7 cellular contexts compared by ENCODE assay signal in the genomic region with DNA sequence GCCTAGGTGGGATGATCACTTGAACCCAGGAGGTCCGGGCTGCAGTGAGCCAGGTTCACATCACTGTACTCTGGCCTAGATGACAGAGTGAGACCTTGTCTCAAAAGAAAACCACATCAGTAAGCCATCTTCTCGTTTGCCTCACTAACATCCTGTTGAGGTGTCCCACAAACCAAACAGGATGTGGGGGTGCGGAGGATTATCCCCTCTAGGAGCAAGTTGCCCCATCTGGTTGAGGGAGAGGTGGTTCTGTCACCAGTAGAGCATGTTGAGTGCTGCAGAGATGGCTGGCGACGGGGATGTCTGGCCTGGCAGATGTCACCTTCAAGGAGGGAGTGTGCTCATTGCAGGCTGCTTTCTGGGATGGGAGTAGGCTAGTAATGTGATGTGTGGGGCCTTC.
DNase-seq lines count a peak whose midpoint lies in the region; ATAC-seq and TF ChIP-seq lines count a peak whose summit lies in the region.

No MANE protein-coding gene starts in this region.

- intact Hi-C loops in activated CD4-positive, alpha-beta T cell treated with anti-CD3 and anti-CD28 coated beads, Interleukin-2, amount 10 ng/mL, durations not matched to agents 24 days and 14 days (cut with micrococcal nuclease) = loop anchor here (2.0 to 10.0 kb wide), 2 partner anchors 47 to 281 kb away; a partner anchor contains a TSS
- intact Hi-C loops in aorta (cut with DNase I) = no loop called here

- no peak overlapping the region for H3K27ac ChIP-seq in aorta (ENCODE audit: low read depth in 1 of 2, low read length in 2 of 2)

- no peak for TF ChIP-seq CTCF in fibroblast of villous mesenchyme (IDR thresholded peaks at IDR 0.05; ENCODE audit: insufficient read depth, low read depth, low read length)

- peak; percentile 92 for DNase-seq in activated CD4-positive, alpha-beta T cell treated with anti-CD3 and anti-CD28 coated beads, Interleukin-2, amount 10 ng/mL, durations not matched to agents 24 days and 14 days
- peak; percentile 23 for DNase-seq in fibroblast of villous mesenchyme (ENCODE audit: low read depth)
- DNase-seq in stimulated activated naive CD8-positive, alpha-beta T cell treated with anti-CD3 and anti-CD28 coated beads, Interleukin-15, amount 100 ng/mL, for 72 hours = peak; percentile 79 to 94
- DNase-seq in NCI-H2107 treated with DMSO at 0.1 percent for 48 hours (lab: John Stamatoyannopoulos, UW; ENCODE audit: unreplicated experiment) = no peak
- no peak for DNase-seq in aorta
- DNase-seq in HK-2 (ENCODE audit: unreplicated experiment) = no peak

- H3K4me1 ChIP-seq in aorta (ENCODE audit: control insufficient read depth in 1 of 2, insufficient read depth in 2 of 2, low read length in 2 of 2) = peaks cover 2 to 4% of the 10 kb centered on the region in 2 donors

- WGBS in aorta, 2 donors = 91% methylated on average over 5 of the region's 5 CpGs

- ATAC-seq in HG03378 (IDR thresholded peaks at IDR 0.05; ENCODE audit: unreplicated experiment) (peak; percentile 55), aorta (ENCODE audit: low FRiP score) (no peak)
- ATAC-seq in stimulated activated naive CD8-positive, alpha-beta T cell treated with anti-CD3 and anti-CD28 coated beads, Interleukin-15, amount 100 ng/mL, for 72 hours = peak; percentile 99

- H3K27ac Mint-ChIP-seq in activated CD4-positive, alpha-beta T cell treated with anti-CD3 and anti-CD28 coated beads, Interleukin-2, amount 10 ng/mL, durations not matched to agents 24 days and 14 days = peak overlapping the region; percentile 63
- H3K27ac Mint-ChIP-seq in stimulated activated naive CD8-positive, alpha-beta T cell treated with anti-CD3 and anti-CD28 coated beads, Interleukin-15, amount 100 ng/mL, for 72 hours = peak overlapping the region; percentile 84 to 86

- H3K4me3 Mint-ChIP-seq in activated CD4-positive, alpha-beta T cell treated with anti-CD3 and anti-CD28 coated beads, Interleukin-2, amount 10 ng/mL, durations not matched to agents 24 days and 14 days = peak overlapping the region; percentile 35
- H3K4me3 Mint-ChIP-seq in stimulated activated naive CD8-positive, alpha-beta T cell treated with anti-CD3 and anti-CD28 coated beads, Interleukin-15, amount 100 ng/mL, for 72 hours = peak overlapping the region; percentile 80 to 85

- H3K36me3 Mint-ChIP-seq in activated CD4-positive, alpha-beta T cell treated with anti-CD3 and anti-CD28 coated beads, Interleukin-2, amount 10 ng/mL, durations not matched to agents 24 days and 14 days (ENCODE audit: low read depth) = no peaks in the 10 kb centered on the region

- H3K9me3 Mint-ChIP-seq in activated CD4-positive, alpha-beta T cell treated with anti-CD3 and anti-CD28 coated beads, Interleukin-2, amount 10 ng/mL, durations not matched to agents 24 days and 14 days = no peaks in the 10 kb centered on the region
- H3K9me3 Mint-ChIP-seq in stimulated activated naive CD8-positive, alpha-beta T cell treated with anti-CD3 and anti-CD28 coated beads, Interleukin-15, amount 100 ng/mL, for 72 hours = peaks cover 0 to under 1% of the 10 kb centered on the region in 2 donors

- H3K36me3 ChIP-seq in aorta (ENCODE audit: control insufficient read depth in 1 of 2, insufficient read depth in 2 of 2, low read length in 1 of 2) = no peaks in the 10 kb centered on the region

- H3K4me3 ChIP-seq in fibroblast of villous mesenchyme (ENCODE audit: low read depth, low read length) = no peak overlapping the region
- H3K4me3 ChIP-seq in aorta (ENCODE audit: low read length in 2 of 2) = no peak overlapping the region

- H3K27me3 Mint-ChIP-seq in activated CD4-positive, alpha-beta T cell treated with anti-CD3 and anti-CD28 coated beads, Interleukin-2, amount 10 ng/mL, durations not matched to agents 24 days and 14 days = peaks cover 87% of the 10 kb centered on the region
- peaks cover 98% of the 10 kb centered on the region for H3K27me3 Mint-ChIP-seq in stimulated activated naive CD8-positive, alpha-beta T cell treated with anti-CD3 and anti-CD28 coated beads, Interleukin-15, amount 100 ng/mL, for 72 hours

- no peaks in the 10 kb centered on the region for H3K9me3 ChIP-seq in aorta (ENCODE audit: control insufficient read depth, low read length)

- no peaks in the 10 kb centered on the region for H3K27me3 ChIP-seq in aorta (ENCODE audit: control insufficient read depth in 1 of 2, insufficient read depth in 2 of 2, low read length in 1 of 2)

- H3K4me1 Mint-ChIP-seq in activated CD4-positive, alpha-beta T cell treated with anti-CD3 and anti-CD28 coated beads, Interleukin-2, amount 10 ng/mL, durations not matched to agents 24 days and 14 days = peaks cover 12% of the 10 kb centered on the region
- H3K4me1 Mint-ChIP-seq in stimulated activated naive CD8-positive, alpha-beta T cell treated with anti-CD3 and anti-CD28 coated beads, Interleukin-15, amount 100 ng/mL, for 72 hours = peaks cover 39% of the 10 kb centered on the region

Comparison
In these comparisons a context has a peak if more than half of its experiments do, and no peak if none do; other contexts are left out.
1. DNase-seq: peak in activated CD4-positive, alpha-beta T cell treated with anti-CD3 and anti-CD28 coated beads, Interleukin-2, amount 10 ng/mL, durations not matched to agents 24 days and 14 days (single experiment), fibroblast of villous mesenchyme (single experiment) and stimulated activated naive CD8-positive, alpha-beta T cell treated with anti-CD3 and anti-CD28 coated beads, Interleukin-15, amount 100 ng/mL, for 72 hours (2 of 2); none in NCI-H2107 treated with DMSO at 0.1 percent for 48 hours (single experiment), aorta (0 of 2) and HK-2 (single experiment).